ENCODE assay signal across 2 cellular contexts in genomic region chr2:171671867-171672266, GRCh38.
TF ChIP-seq lines count a peak whose summit lies in the region.

No MANE protein-coding gene starts in this region.

TF ChIP-seq in GM23338, 12 proteins besides CTCF, POLR2A, EP300 and RAD21:
- TF ChIP-seq POLR2AphosphoS5 (IDR thresholded peaks at IDR 0.05; ENCODE audit: low read depth) (no peak), EZH2 (IDR thresholded peaks at IDR 0.05; ENCODE audit: low read depth, unreplicated experiment) (no peak), ZNF114 (CRISPR knock-in tag; IDR thresholded peaks at IDR 0.05) (no peak), JUNB (IDR thresholded peaks at IDR 0.05; ENCODE audit: unreplicated experiment) (no peak), REST (IDR thresholded peaks at IDR 0.05; ENCODE audit: unreplicated experiment) (no peak)
TF ChIP-seq in GM23338: peak in this region for 0.

TF ChIP-seq in endothelial cell of umbilical vein, 7 proteins besides CTCF, POLR2A, EP300 and RAD21:
- TF ChIP-seq MYC (IDR thresholded peaks at IDR 0.05; ENCODE audit: low read depth, low read length) (no peak), EZH2 (IDR thresholded peaks at IDR 0.05; ENCODE audit: borderline replicate concordance, low read depth, low read length, severe bottlenecking) (no peak), GATA2 (IDR thresholded peaks at IDR 0.05; ENCODE audit: insufficient read depth, insufficient read length, low read depth, low read length) (no peak), MAX (IDR thresholded peaks at IDR 0.05; ENCODE audit: insufficient read depth, insufficient read length) (no peak)
TF ChIP-seq in endothelial cell of umbilical vein: peak in this region for 0.
